12 cellular contexts compared by ENCODE assay signal in the genomic region with DNA sequence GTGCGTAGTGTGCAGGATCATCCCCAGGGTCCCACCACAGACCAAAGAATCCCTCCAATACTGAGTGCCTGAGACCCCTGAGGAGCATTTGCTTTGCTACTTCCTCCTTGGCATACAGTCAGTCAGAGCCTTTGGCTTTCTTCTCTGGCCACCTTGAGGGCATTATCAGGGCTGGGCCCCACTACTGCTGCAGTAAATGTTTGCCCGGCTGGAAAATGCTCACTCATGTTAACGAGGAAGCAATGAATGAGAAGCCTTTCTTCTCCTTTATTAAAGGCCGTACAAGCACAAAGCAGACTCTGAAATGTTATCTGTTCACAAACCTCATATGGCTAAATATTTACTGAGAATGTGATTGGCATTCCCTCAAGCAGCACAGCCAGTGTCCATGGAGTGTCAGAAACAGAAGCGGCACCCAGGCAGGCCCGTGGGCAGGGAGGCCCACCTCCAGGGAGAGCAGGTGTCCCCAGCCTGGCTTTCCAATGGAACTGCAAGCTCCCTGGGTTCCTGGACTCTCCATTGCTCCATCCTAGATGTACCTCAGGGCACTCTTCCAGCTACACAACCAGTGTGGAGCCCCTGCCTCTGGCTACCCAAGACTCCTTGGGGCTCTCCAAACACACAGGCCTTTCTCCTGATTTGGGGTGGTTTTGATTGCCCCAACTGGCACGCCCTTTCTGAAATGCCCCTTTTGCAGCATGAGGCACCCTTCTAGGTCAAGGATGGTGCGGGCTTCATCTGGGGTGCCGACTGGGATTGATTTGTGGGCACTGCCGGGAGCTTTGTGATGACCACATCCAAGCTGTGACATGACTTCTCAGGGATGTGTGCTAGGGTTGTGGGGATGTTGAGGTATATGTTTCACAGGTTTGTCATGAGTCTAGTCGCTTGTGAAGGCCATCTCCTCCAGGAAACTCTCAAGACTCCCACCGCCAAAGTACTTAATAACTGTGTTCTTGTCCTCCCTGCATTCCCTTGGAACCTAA.
DNase-seq lines count a peak whose midpoint lies in the region; ATAC-seq, FAIRE-seq and TF ChIP-seq lines count a peak whose summit lies in the region.
"Had no signal": no experiment of that assay in that cellular context is flagged by ENCODE, and none has a peak within 500 bp of the region (broad histone marks: within the 10 kb centered on the region; RNA-seq: fewer than 3 reads in every experiment).

No MANE protein-coding gene starts in this region.

- H3K27me3 Mint-ChIP-seq in Caco-2 (ENCODE audit: insufficient read depth, unreplicated experiment): no peaks in the 10 kb centered on the region
- H3K27me3 Mint-ChIP-seq: activated CD4-positive, alpha-beta memory T cell treated with anti-CD3 and anti-CD28 coated beads for 36 hours had no signal

- POLR2A ChIA-PET in Caco-2 (lab: Charles Lee): interaction anchor here (0.6 kb wide), 1 partner anchor 89 kb away, joined by 6 read pairs; no protein-coding TSS in a partner anchor

- no peak for TF ChIP-seq EP300 in esophagus muscularis mucosa (IDR thresholded peaks at IDR 0.05)

- H3K4me1 Mint-ChIP-seq in Caco-2 (ENCODE audit: low read depth, unreplicated experiment): no peaks in the 10 kb centered on the region

- no peaks in the 10 kb centered on the region for H3K36me3 Mint-ChIP-seq in Caco-2 (ENCODE audit: insufficient read depth, unreplicated experiment)
- H3K36me3 Mint-ChIP-seq: mesothelial cell of epicardium had no signal

- TF ChIP-seq POLR2A in esophagus muscularis mucosa (IDR thresholded peaks at IDR 0.05; ENCODE audit: low read depth): no peak

- DNase-seq in Caco-2: no peak
- DNase-seq in NCI-H1694 treated with DMSO at 0.1 percent for 48 hours (lab: John Stamatoyannopoulos, UW): peak; percentile 66
- DNase-seq in esophagus muscularis mucosa (ENCODE audit: extremely low spot score): peak; percentile 42
- no peak for DNase-seq in pancreas
- DNase-seq in KG1 (lab: John Stamatoyannopoulos, UW): no peak
- DNase-seq: activated CD4-positive, alpha-beta memory T cell treated with anti-CD3 and anti-CD28 coated beads for 36 hours; stimulated activated CD4-positive, alpha-beta T cell treated with anti-CD3 and anti-CD28 coated beads, Interleukin-4, amount 100 ng/mL, for 4 hours had no signal

- BruUV-seq in Caco-2 (replicated peaks; lab: Mats Ljungman, UMichigan): no TSS peak

- ATAC-seq in pancreas (peak in 3 of 4 donors; percentile 66 to 74 (median 72)), GM18873 (IDR thresholded peaks at IDR 0.05; ENCODE audit: low FRiP score, unreplicated experiment) (no peak), GM18858 (IDR thresholded peaks at IDR 0.05; ENCODE audit: unreplicated experiment) (no peak)

- intact Hi-C loops in Caco-2 (cut with micrococcal nuclease; ENCODE audit: unreplicated experiment) (no loop called here), esophagus muscularis mucosa (cut with DNase I) (no loop called here), pancreas (cut with DNase I) (no loop called here)

- H3K9me3 ChIP-seq in Caco-2 (no peaks in the 10 kb centered on the region), esophagus muscularis mucosa (peaks cover 0 to 14% (median 10%) of the 10 kb centered on the region in 4 donors), pancreas (no peaks in the 10 kb centered on the region)

- WGBS in esophagus muscularis mucosa: 86% methylated on average over 11 of the region's 12 CpGs
- 64% methylated on average over 12 of the region's 12 CpGs for WGBS in pancreas, 2 donors

- peak overlapping the region; percentile 23 for H3K27ac Mint-ChIP-seq in Caco-2 (ENCODE audit: unreplicated experiment)
- H3K27ac Mint-ChIP-seq: activated CD4-positive, alpha-beta memory T cell treated with anti-CD3 and anti-CD28 coated beads for 36 hours; stimulated activated naive CD8-positive, alpha-beta T cell treated with anti-CD3 and anti-CD28 coated beads, Interleukin-15, Interleukin-2, amounts not matched to agents 100 ng/mL and 50 ng/mL, for 24 hours had no signal

- no peak overlapping the region for H3K4me3 ChIP-seq in Caco-2 (ENCODE audit: low read depth, low read length)
- H3K4me3 ChIP-seq in esophagus muscularis mucosa: no peak overlapping the region
- no peak overlapping the region for H3K4me3 ChIP-seq in pancreas

- CTCF ChIA-PET in Caco-2 (lab: Charles Lee): no interaction called here

- no peak overlapping the region for H3K4me3 Mint-ChIP-seq in Caco-2 (ENCODE audit: unreplicated experiment)
- H3K4me3 Mint-ChIP-seq: activated CD4-positive, alpha-beta memory T cell treated with anti-CD3 and anti-CD28 coated beads for 36 hours; mesothelial cell of epicardium; stimulated activated naive CD8-positive, alpha-beta T cell treated with anti-CD3 and anti-CD28 coated beads, Interleukin-15, Interleukin-2, amounts not matched to agents 100 ng/mL and 50 ng/mL, for 24 hours had no signal

- no peak for FAIRE-seq in pancreas (lab: Jason Lieb, UNC)
- FAIRE-seq: H1 had no signal

- no peaks in the 10 kb centered on the region for H3K36me3 ChIP-seq in Caco-2 (ENCODE audit: control insufficient read depth, insufficient read depth, low read length)
- no peaks in the 10 kb centered on the region for H3K36me3 ChIP-seq in esophagus muscularis mucosa
- H3K36me3 ChIP-seq in pancreas: no peaks in the 10 kb centered on the region

- H3K9me3 Mint-ChIP-seq in Caco-2 (ENCODE audit: unreplicated experiment): peaks cover 15% of the 10 kb centered on the region

- H3K27me3 ChIP-seq in Caco-2 (replicated peaks; ENCODE audit: control insufficient read depth, insufficient read depth, low read length): no peaks in the 10 kb centered on the region
- no peaks in the 10 kb centered on the region for H3K27me3 ChIP-seq in esophagus muscularis mucosa
- no peaks in the 10 kb centered on the region for H3K27me3 ChIP-seq in pancreas

- peaks cover 4% of the 10 kb centered on the region; the same call in 1 of the 2 replicates for H3K4me1 ChIP-seq in Caco-2
- H3K4me1 ChIP-seq in esophagus muscularis mucosa: peaks cover 38 to 50% (median 45%) of the 10 kb centered on the region in 4 donors
- H3K4me1 ChIP-seq in pancreas: peaks cover 0 to 7% (median 0%) of the 10 kb centered on the region in 3 donors

- peak overlapping the region in 3 of 4 donors; percentile 25 to 68 (median 49) for H3K27ac ChIP-seq in esophagus muscularis mucosa (replicated peaks in 1 of 4)
- H3K27ac ChIP-seq in pancreas: peak overlapping the region in 2 of 4 donors; percentile 11 to 64

- no peak for TF ChIP-seq CTCF in Caco-2 (IDR thresholded peaks at IDR 0.05; ENCODE audit: insufficient read depth in 1 of 2, low read depth in 1 of 2, low read length in 1 of 2, severe bottlenecking in 1 of 2, unreplicated experiment in 1 of 2)
- no peak for TF ChIP-seq CTCF in esophagus muscularis mucosa (IDR thresholded peaks at IDR 0.05)
- TF ChIP-seq CTCF in pancreas (IDR thresholded peaks at IDR 0.05): no peak

Comparison
In these comparisons a context has a peak if more than half of its experiments do, and no peak if none do; other contexts are left out.
1. DNase-seq: peak in NCI-H1694 treated with DMSO at 0.1 percent for 48 hours (single experiment) and esophagus muscularis mucosa (single experiment); none in Caco-2 (0 of 2), pancreas (0 of 6) and KG1 (single experiment).
2. ATAC-seq: peak in pancreas (3 of 4); none in GM18873 (single experiment) and GM18858 (single experiment).